Comparison of ENCODE assay signal across 30 cellular contexts in genomic region chr22:27594020-27594419, GRCh38.
"Had no signal": no experiment of that assay in that cellular context is flagged by ENCODE, and none has a peak within 500 bp of the region (broad histone marks: within the 10 kb centered on the region; RNA-seq: fewer than 3 reads in every experiment).

No MANE protein-coding gene starts in this region.

- ATAC-seq: left colon; left lung; lower lobe of right lung; stimulated activated memory B cell treated with anti-CD40 and anti-IgM and Interleukin-4, amounts not matched to agents 10 μg/mL and 1 μg/mL and 100 μg/mL, for 72 hours; stimulated activated naive CD8-positive, alpha-beta T cell treated with anti-CD3 and anti-CD28 coated beads, Interleukin-15, amount 100 ng/mL, for 72 hours; upper lobe of right lung had no signal

- DNase-seq: hypothalamus; immature natural killer cell; kidney; left colon; left lung; lower lobe of right lung; mesendoderm; naive B cell; natural killer cell; nephron progenitor cell; ovary; sigmoid colon; small intestine; stimulated activated CD4-positive, alpha-beta T cell treated with anti-CD3 and anti-CD28 coated beads, Interleukin-1b, Interleukin-23, amount 100 ng/mL, for 48 hours; stimulated activated CD4-positive, alpha-beta T cell treated with anti-CD3 and anti-CD28 coated beads, Interleukin-2, amount 100 ng/mL, for 48 hours; stimulated activated CD4-positive, alpha-beta T cell treated with anti-CD3 and anti-CD28 coated beads, Interleukin-4, amount 100 ng/mL, for 4 hours; stimulated activated CD8-positive, alpha-beta memory T cell treated with anti-CD3 and anti-CD28 coated beads, Interleukin-4, amount 100 ng/mL, for 48 hours; stimulated activated naive CD4-positive, alpha-beta T cell treated with Interleukin-2 at 50 U/mL for 16 hours; stimulated activated naive CD8-positive, alpha-beta T cell treated with anti-CD3 and anti-CD28 coated beads, Interleukin-15, amount 100 ng/mL, for 72 hours; substantia nigra; testis; thyroid gland; transverse colon; upper lobe of right lung had no signal

- H3K9me3 ChIP-seq: left lung, lower lobe of right lung, ovary, right atrium auricular region, sigmoid colon, testis, thyroid gland, transverse colon, upper lobe of right lung had no signal

- H2AFZ ChIP-seq: neural progenitor cell had no signal

- H3K4me3 ChIP-seq: left lung, lower lobe of right lung, neural progenitor cell, ovary, right atrium auricular region, sigmoid colon, testis, thyroid gland, transverse colon, upper lobe of right lung had no signal

- H3K4me2 ChIP-seq: neural progenitor cell had no signal

- H3K4me1 ChIP-seq: left lung, lower lobe of right lung, thyroid gland, transverse colon, upper lobe of right lung had no signal

- H3K9ac ChIP-seq: neural progenitor cell had no signal

- H3K27me3 ChIP-seq: left lung, neural progenitor cell, ovary, right atrium auricular region, sigmoid colon, testis, thyroid gland, transverse colon, upper lobe of right lung had no signal

- H3K27me3 Mint-ChIP-seq: naive B cell; stimulated activated memory B cell treated with anti-CD40 and anti-IgM and Interleukin-4, amounts not matched to agents 10 μg/mL and 1 μg/mL and 100 μg/mL, for 72 hours; stimulated activated naive CD8-positive, alpha-beta T cell treated with anti-CD3 and anti-CD28 coated beads, Interleukin-15, amount 100 ng/mL, for 72 hours had no signal

- H3K27ac Mint-ChIP-seq: immature natural killer cell; mesothelial cell of epicardium; natural killer cell; nephron progenitor cell; progenitor cell of endocrine pancreas; stimulated activated memory B cell treated with anti-CD40 and anti-IgM and Interleukin-4, amounts not matched to agents 10 μg/mL and 1 μg/mL and 100 μg/mL, for 72 hours; stimulated activated naive CD8-positive, alpha-beta T cell treated with anti-CD3 and anti-CD28 coated beads, Interleukin-15, amount 100 ng/mL, for 72 hours had no signal

- H3K4me3 Mint-ChIP-seq: immature natural killer cell; mesothelial cell of epicardium; naive B cell; natural killer cell; nephron progenitor cell; neural progenitor cell; stimulated activated memory B cell treated with anti-CD40 and anti-IgM and Interleukin-4, amounts not matched to agents 10 μg/mL and 1 μg/mL and 100 μg/mL, for 72 hours; stimulated activated naive CD8-positive, alpha-beta T cell treated with anti-CD3 and anti-CD28 coated beads, Interleukin-15, amount 100 ng/mL, for 72 hours had no signal

- H3K36me3 ChIP-seq: left lung, lower lobe of right lung, neural progenitor cell, ovary, right atrium auricular region, sigmoid colon, thyroid gland, transverse colon, upper lobe of right lung had no signal

- H3K27ac ChIP-seq: left lung, lower lobe of right lung, neural progenitor cell, ovary, right atrium auricular region, sigmoid colon, testis, thyroid gland, transverse colon, upper lobe of right lung had no signal

- H3K4me1 Mint-ChIP-seq: immature natural killer cell; mesothelial cell of epicardium; naive B cell; natural killer cell; neural progenitor cell; stimulated activated memory B cell treated with anti-CD40 and anti-IgM and Interleukin-4, amounts not matched to agents 10 μg/mL and 1 μg/mL and 100 μg/mL, for 72 hours; stimulated activated naive CD8-positive, alpha-beta T cell treated with anti-CD3 and anti-CD28 coated beads, Interleukin-15, amount 100 ng/mL, for 72 hours had no signal

- H3K9me3 Mint-ChIP-seq: immature natural killer cell, mesothelial cell of epicardium, natural killer cell, neural progenitor cell had no signal

- FAIRE-seq: islet of Langerhans, kidney, small intestine had no signal

- H3K36me3 Mint-ChIP-seq: immature natural killer cell; mesothelial cell of epicardium; naive B cell; natural killer cell; stimulated activated memory B cell treated with anti-CD40 and anti-IgM and Interleukin-4, amounts not matched to agents 10 μg/mL and 1 μg/mL and 100 μg/mL, for 72 hours had no signal
